1 cellular context compared by ENCODE assay signal in the genomic region with DNA sequence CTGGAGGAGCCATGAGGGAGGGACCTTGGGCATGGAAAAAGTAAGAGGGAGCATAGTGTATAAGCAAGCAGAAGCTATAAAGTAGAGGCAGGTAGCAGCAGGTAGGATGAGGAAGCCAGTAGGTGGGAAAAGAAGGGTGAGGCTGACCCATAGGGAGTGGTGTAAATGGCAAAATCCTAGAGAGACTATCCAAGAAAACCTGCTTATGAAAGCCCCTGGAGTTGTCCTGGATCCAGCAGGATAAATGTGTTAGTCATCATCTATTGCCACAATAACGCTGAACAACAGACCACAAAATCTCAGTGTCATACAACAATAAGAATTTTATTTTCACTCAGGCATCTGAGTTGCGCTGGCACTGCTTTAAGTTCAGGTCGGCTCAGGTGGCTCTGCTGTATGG.
TF ChIP-seq lines count a peak whose summit lies in the region.

No MANE protein-coding gene starts in this region.

TF ChIP-seq in SK-N-SH, 30 proteins besides CTCF, POLR2A, EP300 and RAD21 (continued from another document):
- TF ChIP-seq, protein P1, sequence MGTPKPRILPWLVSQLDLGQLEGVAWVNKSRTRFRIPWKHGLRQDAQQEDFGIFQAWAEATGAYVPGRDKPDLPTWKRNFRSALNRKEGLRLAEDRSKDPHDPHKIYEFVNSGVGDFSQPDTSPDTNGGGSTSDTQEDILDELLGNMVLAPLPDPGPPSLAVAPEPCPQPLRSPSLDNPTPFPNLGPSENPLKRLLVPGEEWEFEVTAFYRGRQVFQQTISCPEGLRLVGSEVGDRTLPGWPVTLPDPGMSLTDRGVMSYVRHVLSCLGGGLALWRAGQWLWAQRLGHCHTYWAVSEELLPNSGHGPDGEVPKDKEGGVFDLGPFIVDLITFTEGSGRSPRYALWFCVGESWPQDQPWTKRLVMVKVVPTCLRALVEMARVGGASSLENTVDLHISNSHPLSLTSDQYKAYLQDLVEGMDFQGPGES (IDR thresholded peaks at IDR 0.05; ENCODE audit: low read depth, low read length), result no peak
